1 cellular context compared by ENCODE assay signal in the genomic region with DNA sequence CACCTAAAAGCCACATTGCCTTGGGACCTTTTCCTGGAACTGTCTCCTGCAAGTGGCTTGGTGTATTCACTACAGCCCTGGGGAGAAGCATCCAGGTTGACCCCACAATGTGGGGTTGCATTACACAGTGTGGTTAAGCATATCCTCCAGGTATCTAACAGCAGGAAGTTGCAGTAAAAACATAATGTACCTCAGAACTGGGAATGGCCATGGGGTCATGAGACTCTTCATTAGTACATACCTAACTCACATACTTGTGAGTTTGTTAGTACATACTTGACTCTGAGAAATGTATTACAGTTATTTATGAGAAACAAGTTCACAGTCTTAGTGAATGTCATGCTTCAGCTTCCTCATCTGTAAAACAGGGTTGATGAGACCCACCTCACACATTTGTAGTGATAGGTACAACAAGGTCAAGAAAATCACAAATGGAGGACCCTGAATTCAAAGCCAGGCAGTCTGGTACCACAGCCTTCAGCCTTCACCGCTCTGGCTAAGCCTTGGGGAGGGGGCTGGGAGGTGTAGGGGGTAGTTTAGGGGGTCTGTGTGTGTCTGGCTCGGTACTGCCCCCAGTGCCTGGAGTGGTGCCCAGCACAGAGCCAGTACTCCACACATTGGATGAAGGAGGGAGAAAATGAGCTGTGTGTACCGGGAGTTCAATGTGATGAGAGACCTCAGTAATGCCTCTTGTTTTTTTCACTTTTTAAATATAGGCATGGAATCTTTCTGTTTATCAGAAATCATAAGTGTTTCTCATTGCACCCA.
TF ChIP-seq lines count a peak whose summit lies in the region.

No MANE protein-coding gene starts in this region.

TF ChIP-seq in H1, 55 proteins besides CTCF, POLR2A, EP300 and RAD21:
- TF ChIP-seq MAX (IDR thresholded peaks at IDR 0.05) (no peak), CTBP2 (IDR thresholded peaks at IDR 0.05; ENCODE audit: borderline replicate concordance, insufficient read depth, insufficient read length, low read length) (no peak), JUND (IDR thresholded peaks at IDR 0.05; ENCODE audit: low read length) (no peak), YY1 (IDR thresholded peaks at IDR 0.05; ENCODE audit: low read depth, low read length) (no peak), ZNF274 (IDR thresholded peaks at IDR 0.05; ENCODE audit: borderline replicate concordance, extremely low read depth, low read length) (no peak), SP2 (IDR thresholded peaks at IDR 0.05; ENCODE audit: low read length) (no peak), BRCA1 (IDR thresholded peaks at IDR 0.05; ENCODE audit: low read depth, low read length) (no peak), POU5F1 (IDR thresholded peaks at IDR 0.05; ENCODE audit: low read depth, low read length) (no peak), RNF2 (IDR thresholded peaks at IDR 0.05; ENCODE audit: borderline replicate concordance, low read depth, low read length, missing control alignments, poor library complexity, severe bottlenecking) (no peak), BCL11A (IDR thresholded peaks at IDR 0.05; ENCODE audit: low read depth in 2 of 2, low read length in 2 of 2) (no peak), SAP30 (IDR thresholded peaks at IDR 0.05; ENCODE audit: insufficient read depth, insufficient replicate concordance, low read length) (no peak), SIRT6 (IDR thresholded peaks at IDR 0.05; ENCODE audit: low read length) (no peak), ATF2 (IDR thresholded peaks at IDR 0.05; ENCODE audit: low read length) (no peak)
